ENCODE assay signal across 23 cellular contexts in genomic region chr6:51292659-51293058, GRCh38.
DNase-seq lines count a peak whose midpoint lies in the region; ATAC-seq and TF ChIP-seq lines count a peak whose summit lies in the region.
"Had no signal": no experiment of that assay in that cellular context is flagged by ENCODE, and none has a peak within 500 bp of the region (broad histone marks: within the 10 kb centered on the region; RNA-seq: fewer than 3 reads in every experiment).

No MANE protein-coding gene starts in this region.

- H3K27me3 ChIP-seq in PC-3 (ENCODE audit: low read length) (no peaks in the 10 kb centered on the region), mesendoderm (ENCODE audit: insufficient read depth, low read length, poor library complexity) (no peaks in the 10 kb centered on the region)
- H3K27me3 ChIP-seq: hepatocyte, uterus had no signal

- H3K36me3 ChIP-seq in PC-3 (ENCODE audit: low read depth, low read length) (no peaks in the 10 kb centered on the region), mesendoderm (ENCODE audit: control insufficient read depth, insufficient read depth, low read length) (no peaks in the 10 kb centered on the region)
- H3K36me3 ChIP-seq: uterus had no signal

- H3K79me1 ChIP-seq in mesendoderm (ENCODE audit: low read length), result no peaks in the 10 kb centered on the region

- BruUV-seq in PC-3 (replicated peaks; lab: Mats Ljungman, UMichigan), result no TSS peak

- H2BK15ac ChIP-seq in mesendoderm (replicated peaks; ENCODE audit: low read depth), result no peak overlapping the region

- H2AK5ac ChIP-seq in mesendoderm (ENCODE audit: low read length), result no peak overlapping the region

- intact Hi-C loops in PC-3 (cut with micrococcal nuclease), result no loop called here

- H3K79me2 ChIP-seq in PC-3 (ENCODE audit: low read length) (no peaks in the 10 kb centered on the region), mesendoderm (ENCODE audit: control insufficient read depth, insufficient read depth, low read length) (no peaks in the 10 kb centered on the region)
- H3K79me2 ChIP-seq: hepatocyte had no signal

- H3K4me1 ChIP-seq in PC-3 (ENCODE audit: insufficient read depth, low read length) (peaks cover 16% of the 10 kb centered on the region), mesendoderm (ENCODE audit: control insufficient read depth, low read depth, low read length) (no peaks in the 10 kb centered on the region)
- H3K4me1 ChIP-seq: A549, uterus had no signal

- no peak overlapping the region for H3K9ac ChIP-seq in PC-3 (ENCODE audit: low read length)
- H3K9ac ChIP-seq in mesendoderm (ENCODE audit: low read length), result no peak overlapping the region

- H3K9me3 ChIP-seq in PC-3 (ENCODE audit: low read length), result no peaks in the 10 kb centered on the region
- H3K9me3 ChIP-seq: A549, uterus had no signal

- TF ChIP-seq CTCF in PC-3 (conservative IDR thresholded peaks at IDR 0.05; ENCODE audit: low read depth, low read length) (no peak), choroid plexus epithelial cell (conservative IDR thresholded peaks at IDR 0.05; ENCODE audit: low read depth, low read length) (no peak)

- no peak overlapping the region for H4K8ac ChIP-seq in mesendoderm (ENCODE audit: low read depth, low read length)

- H3K18ac ChIP-seq in mesendoderm (ENCODE audit: low read length), result no peak overlapping the region

- no peaks in the 10 kb centered on the region for H4K20me1 ChIP-seq in PC-3 (ENCODE audit: low read length)

- H2BK120ac ChIP-seq in mesendoderm (ENCODE audit: low read depth, low read length), result no peak overlapping the region

- no peaks in the 10 kb centered on the region for H3K9me2 ChIP-seq in PC-3 (replicated peaks; ENCODE audit: low read length)

- CTCF ChIA-PET in PC-3 (lab: Charles Lee), result no interaction called here

- H2AFZ ChIP-seq in PC-3 (ENCODE audit: low read length), result no peak overlapping the region
- H2AFZ ChIP-seq: hepatocyte had no signal

- ATAC-seq in PC-3 (no peak; the same call in 1 of the 2 replicates), HG03159 (IDR thresholded peaks at IDR 0.05; ENCODE audit: unreplicated experiment) (no peak), GM18505 (IDR thresholded peaks at IDR 0.05; ENCODE audit: unreplicated experiment) (no peak)
- ATAC-seq: A549; activated CD4-positive, CD25-positive, alpha-beta regulatory T cell treated with anti-CD3 and anti-CD28 coated beads, Interleukin-2, amount 50 U/mL, for 24 hours; HepG2; right cardiac atrium had no signal

- H3K56ac ChIP-seq in mesendoderm (ENCODE audit: low read length), result no peak overlapping the region

- H4K5ac ChIP-seq in mesendoderm (ENCODE audit: low read length), result no peak overlapping the region

- H2BK5ac ChIP-seq in mesendoderm (ENCODE audit: low read length), result no peak overlapping the region

- H3K4me2 ChIP-seq in PC-3 (ENCODE audit: low read length), result peak overlapping the region; percentile 20; the same call in 1 of the 2 replicates
- no peak overlapping the region for H3K4me2 ChIP-seq in mesendoderm (ENCODE audit: low read length)
- H3K4me2 ChIP-seq: A549, hepatocyte had no signal

- H3K27ac ChIP-seq in PC-3 (ENCODE audit: low read length) (no peak overlapping the region), mesendoderm (ENCODE audit: low read depth, low read length) (no peak overlapping the region)
- H3K27ac ChIP-seq: A549, coronary artery, hepatocyte, uterus had no signal

- peak; percentile 25 for DNase-seq in AG20443 (ENCODE audit: low spot score)
- peak; percentile 75 for DNase-seq in PC-3
- DNase-seq in choroid plexus epithelial cell (ENCODE audit: low read depth), result peak; percentile 61
- DNase-seq in mesendoderm, result peak; percentile 41
- no peak for DNase-seq in stimulated activated CD4-positive, alpha-beta T cell treated with anti-CD3 and anti-CD28 coated beads, Interleukin-4, amount 100 ng/mL, for 1 hour
- no peak for DNase-seq in nucleus accumbens (lab: John Stamatoyannopoulos, UW)
- DNase-seq: activated CD8-positive, alpha-beta memory T cell treated with anti-CD3 and anti-CD28 coated beads for 24 hours; activated T-cell treated with anti-CD3 and anti-CD28 coated beads, Interleukin-2, amount 50 U/mL, for 48 hours; aorta; DMS 273 treated with DMSO at 0.1 percent for 48 hours; NCI-H1417; NCI-H510A; right cardiac atrium; stimulated activated CD4-positive, alpha-beta T cell treated with anti-CD3 and anti-CD28 coated beads, Interleukin-15, amount 100 ng/mL, for 24 hours; uterus had no signal

- no peak for TF ChIP-seq POLR2A in GM18505 (IDR thresholded peaks at IDR 0.05; ENCODE audit: borderline replicate concordance, extremely low read depth, insufficient read depth, insufficient read length)

- POLR2A ChIA-PET in PC-3 (lab: Charles Lee; ENCODE audit: unreplicated experiment), result no interaction called here

- H3K23ac ChIP-seq in mesendoderm (ENCODE audit: low read length), result no peak overlapping the region

- no CpG with 5 or more reads among the region's 1 CpG for WGBS in mesendoderm (ENCODE audit: extremely low coverage, insufficient coverage, low lambda C conversion rate)

- no peak overlapping the region for H3K4me3 ChIP-seq in PC-3 (ENCODE audit: low read length)
- H3K4me3 ChIP-seq in choroid plexus epithelial cell (ENCODE audit: low read depth, low read length), result no peak overlapping the region
- H3K4me3 ChIP-seq in mesendoderm (ENCODE audit: low read length), result no peak overlapping the region
- H3K4me3 ChIP-seq: A549, coronary artery, hepatocyte, lung, uterus had no signal

- no peaks in the 10 kb centered on the region for H3F3A ChIP-seq in PC-3 (ENCODE audit: low read length, unreplicated experiment)

- H3K4ac ChIP-seq in mesendoderm (ENCODE audit: low read depth, low read length), result no peak overlapping the region

Comparison
In these comparisons a context has a peak if more than half of its experiments do, and no peak if none do; other contexts are left out.
1. DNase-seq: peak in AG20443 (single experiment), PC-3 (single experiment), choroid plexus epithelial cell (single experiment) and mesendoderm (single experiment); none in stimulated activated CD4-positive, alpha-beta T cell treated with anti-CD3 and anti-CD28 coated beads, Interleukin-4, amount 100 ng/mL, for 1 hour (single experiment) and nucleus accumbens (0 of 56).